Comparison of ENCODE assay signal across 35 cellular contexts in the genomic region with DNA sequence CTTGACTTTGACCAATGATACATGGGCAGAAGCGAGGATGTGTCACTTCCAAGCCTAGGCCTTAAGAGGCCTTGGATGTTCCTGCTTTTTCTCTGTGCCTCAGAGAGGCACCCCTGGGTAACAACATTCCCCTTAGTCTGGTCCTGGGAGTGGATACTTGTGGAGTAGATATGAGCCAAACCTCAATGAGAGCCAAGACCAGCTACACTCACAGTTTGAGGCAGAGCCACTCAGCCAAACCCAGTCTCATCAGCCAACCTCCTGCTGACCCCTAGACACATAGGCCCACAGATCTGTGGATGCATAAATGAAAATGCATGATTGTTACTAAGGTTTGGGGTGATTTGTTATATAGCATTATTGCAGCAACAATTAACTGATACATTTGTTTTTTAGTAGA.
"Had no signal": no experiment of that assay in that cellular context is flagged by ENCODE, and none has a peak within 500 bp of the region (broad histone marks: within the 10 kb centered on the region; RNA-seq: fewer than 3 reads in every experiment).

No MANE protein-coding gene starts in this region.

- H3K36me3 Mint-ChIP-seq: activated CD8-positive, alpha-beta memory T cell treated with anti-CD3 and anti-CD28 coated beads, Interleukin-2, amount 10 ng/mL, durations not matched to agents 7 days and 5 days; activated naive CD4-positive, alpha-beta T cell treated with anti-CD3 and anti-CD28 coated beads, Interleukin-2, amount 50 U/mL, for 72 hours; activated naive CD8-positive, alpha-beta T cell treated with anti-CD3 and anti-CD28 coated beads for 36 hours had no signal

- H3K27me3 Mint-ChIP-seq: activated T-cell treated with anti-CD3 and anti-CD28 coated beads, Interleukin-2, amount 50 U/mL, for 24 hours had no signal

- DNase-seq: activated CD4-positive, alpha-beta memory T cell treated with anti-CD3 and anti-CD28 coated beads, Interleukin-2, amount 10 ng/mL, durations not matched to agents 7 days and 5 days; activated CD4-positive, alpha-beta T cell treated with anti-CD3 and anti-CD28 coated beads for 1 hour; activated CD4-positive, alpha-beta T cell treated with anti-CD3 and anti-CD28 coated beads for 36 hours; activated CD4-positive, alpha-beta T cell treated with anti-CD3 and anti-CD28 coated beads for 48 hours; activated CD4-positive, alpha-beta T cell treated with anti-CD3 and anti-CD28 coated beads, Interleukin-2, amount 10 ng/mL, durations not matched to agents 7 days and 5 days; activated CD4-positive, alpha-beta T cell treated with anti-CD3 and anti-CD28 coated beads, Interleukin-2, amount 50 U/mL, for 48 hours; activated CD4-positive, CD25-positive, alpha-beta regulatory T cell; activated CD8-positive, alpha-beta memory T cell treated with anti-CD3 and anti-CD28 coated beads for 24 hours; activated CD8-positive, alpha-beta memory T cell treated with anti-CD3 and anti-CD28 coated beads, Interleukin-2, amount 10 ng/mL, durations not matched to agents 7 days and 5 days; activated CD8-positive, alpha-beta memory T cell treated with anti-CD3 and anti-CD28 coated beads, Interleukin-2, amount 50 U/mL, for 48 hours; activated CD8-positive, alpha-beta T cell treated with anti-CD3 and anti-CD28 coated beads, Interleukin-2, amount 10 ng/mL, durations not matched to agents 7 days and 5 days; activated effector memory CD4-positive, alpha-beta T cell treated with Interleukin-2 at 50 U/mL for 16 hours; activated gamma-delta T cell; activated naive CD4-positive, alpha-beta T cell treated with anti-CD3 and anti-CD28 coated beads for 36 hours; activated naive CD4-positive, alpha-beta T cell treated with anti-CD3 and anti-CD28 coated beads, Interleukin-2, amount 50 U/mL, for 16 hours; activated naive CD8-positive, alpha-beta T cell treated with anti-CD3 and anti-CD28 coated beads for 36 hours; activated T-cell treated with anti-CD3 and anti-CD28 coated beads, Interleukin-2, amount 50 U/mL, for 24 hours; activated T-cell treated with anti-CD3 and anti-CD28 coated beads, Interleukin-2, amount 50 U/mL, for 48 hours; adrenal gland; amniotic stem cell; aorta; body of pancreas; brain microvascular endothelial cell; central memory CD4-positive, alpha-beta T cell; cerebellar nuclear complex; T-helper 1 cell; T-helper 2 cell; T-helper 9 cell had no signal

- H3K27ac Mint-ChIP-seq: activated CD4-positive, alpha-beta memory T cell treated with anti-CD3 and anti-CD28 coated beads, Interleukin-2, amount 10 ng/mL, durations not matched to agents 7 days and 5 days; activated CD4-positive, alpha-beta T cell treated with anti-CD3 and anti-CD28 coated beads for 36 hours; activated CD4-positive, alpha-beta T cell treated with anti-CD3 and anti-CD28 coated beads, Interleukin-2, amount 10 ng/mL, durations not matched to agents 7 days and 5 days; activated CD8-positive, alpha-beta memory T cell treated with anti-CD3 and anti-CD28 coated beads, Interleukin-2, amount 10 ng/mL, durations not matched to agents 7 days and 5 days; activated CD8-positive, alpha-beta T cell treated with anti-CD3 and anti-CD28 coated beads, Interleukin-2, amount 10 ng/mL, durations not matched to agents 7 days and 5 days; activated naive CD4-positive, alpha-beta T cell treated with anti-CD3 and anti-CD28 coated beads for 36 hours; activated naive CD4-positive, alpha-beta T cell treated with anti-CD3 and anti-CD28 coated beads, Interleukin-2, amount 50 U/mL, for 72 hours; activated naive CD8-positive, alpha-beta T cell treated with anti-CD3 and anti-CD28 coated beads for 36 hours; activated T-cell treated with anti-CD3 and anti-CD28 coated beads, Interleukin-2, amount 50 U/mL, for 24 hours; activated T-helper 2 cell treated with anti-CD3 and anti-CD28 coated beads, Interferon-gamma antibody, Interleukin-2, Interleukin-4, amounts not matched to agents 10 μg/mL and 5 μg/mL and 100 μg/mL, durations not matched to agents 14 hours and 24 hours and 36 hours; T-helper 1 cell treated with Interleukin-12 subunit alpha and Interleukin-12 subunit beta and Interleukin-4 antibody, amounts not matched to agents 30 μg/mL and 1 μg/mL, for 36 hours; T-helper 2 cell treated with Interferon-gamma antibody and Interleukin-4, amounts not matched to agents 5 μg/mL and 100 μg/mL, for 36 hours had no signal

- H3K9me3 Mint-ChIP-seq: activated naive CD4-positive, alpha-beta T cell treated with anti-CD3 and anti-CD28 coated beads for 36 hours; activated naive CD4-positive, alpha-beta T cell treated with anti-CD3 and anti-CD28 coated beads, Interleukin-2, amount 50 U/mL, for 72 hours; activated naive CD8-positive, alpha-beta T cell treated with anti-CD3 and anti-CD28 coated beads for 36 hours; activated T-helper 2 cell treated with anti-CD3 and anti-CD28 coated beads, Interferon-gamma antibody, Interleukin-2, Interleukin-4, amounts not matched to agents 10 μg/mL and 5 μg/mL and 100 μg/mL, durations not matched to agents 14 hours and 24 hours and 36 hours had no signal

- H3K4me1 ChIP-seq: adrenal gland, body of pancreas, breast epithelium had no signal

- H3K4me3 Mint-ChIP-seq: activated CD4-positive, alpha-beta memory T cell treated with anti-CD3 and anti-CD28 coated beads, Interleukin-2, amount 10 ng/mL, durations not matched to agents 7 days and 5 days; activated CD4-positive, alpha-beta T cell treated with anti-CD3 and anti-CD28 coated beads for 36 hours; activated CD4-positive, alpha-beta T cell treated with anti-CD3 and anti-CD28 coated beads, Interleukin-2, amount 10 ng/mL, durations not matched to agents 7 days and 5 days; activated CD8-positive, alpha-beta memory T cell treated with anti-CD3 and anti-CD28 coated beads, Interleukin-2, amount 10 ng/mL, durations not matched to agents 7 days and 5 days; activated CD8-positive, alpha-beta T cell treated with anti-CD3 and anti-CD28 coated beads, Interleukin-2, amount 10 ng/mL, durations not matched to agents 7 days and 5 days; activated naive CD4-positive, alpha-beta T cell treated with anti-CD3 and anti-CD28 coated beads for 36 hours; activated naive CD8-positive, alpha-beta T cell treated with anti-CD3 and anti-CD28 coated beads for 36 hours; activated T-cell treated with anti-CD3 and anti-CD28 coated beads, Interleukin-2, amount 50 U/mL, for 24 hours; T-helper 1 cell treated with Interleukin-12 subunit alpha and Interleukin-12 subunit beta and Interleukin-4 antibody, amounts not matched to agents 30 μg/mL and 1 μg/mL, for 36 hours; T-helper 2 cell treated with Interferon-gamma antibody and Interleukin-4, amounts not matched to agents 5 μg/mL and 100 μg/mL, for 36 hours had no signal

- H3K27me3 ChIP-seq: adrenal gland, body of pancreas, brain microvascular endothelial cell, breast epithelium had no signal

- H3K27ac ChIP-seq: adrenal gland, body of pancreas, brain microvascular endothelial cell, breast epithelium, VCaP had no signal

- H3K4me3 ChIP-seq: adrenal gland, body of pancreas, breast epithelium had no signal

- ATAC-seq: activated CD4-positive, alpha-beta T cell treated with anti-CD3 and anti-CD28 coated beads for 36 hours; activated CD4-positive, CD25-positive, alpha-beta regulatory T cell treated with anti-CD3 and anti-CD28 coated beads, Interleukin-2, amount 50 U/mL, for 24 hours; activated CD8-positive, alpha-beta memory T cell treated with anti-CD3 and anti-CD28 coated beads, Interleukin-2, amount 10 ng/mL, durations not matched to agents 7 days and 5 days; activated CD8-positive, alpha-beta T cell treated with anti-CD3 and anti-CD28 coated beads, Interleukin-2, amount 10 ng/mL, durations not matched to agents 7 days and 5 days; activated naive CD4-positive, alpha-beta T cell treated with anti-CD3 and anti-CD28 coated beads, Interleukin-2, amount 50 U/mL, for 72 hours; body of pancreas had no signal

- H3K4me1 Mint-ChIP-seq: activated CD4-positive, alpha-beta memory T cell treated with anti-CD3 and anti-CD28 coated beads, Interleukin-2, amount 10 ng/mL, durations not matched to agents 7 days and 5 days; activated CD4-positive, alpha-beta T cell treated with anti-CD3 and anti-CD28 coated beads for 36 hours; activated CD4-positive, alpha-beta T cell treated with anti-CD3 and anti-CD28 coated beads, Interleukin-2, amount 10 ng/mL, durations not matched to agents 7 days and 5 days; activated CD8-positive, alpha-beta memory T cell treated with anti-CD3 and anti-CD28 coated beads, Interleukin-2, amount 10 ng/mL, durations not matched to agents 7 days and 5 days; activated naive CD8-positive, alpha-beta T cell treated with anti-CD3 and anti-CD28 coated beads for 36 hours had no signal
